9 cellular contexts compared by ENCODE assay signal in the genomic region with DNA sequence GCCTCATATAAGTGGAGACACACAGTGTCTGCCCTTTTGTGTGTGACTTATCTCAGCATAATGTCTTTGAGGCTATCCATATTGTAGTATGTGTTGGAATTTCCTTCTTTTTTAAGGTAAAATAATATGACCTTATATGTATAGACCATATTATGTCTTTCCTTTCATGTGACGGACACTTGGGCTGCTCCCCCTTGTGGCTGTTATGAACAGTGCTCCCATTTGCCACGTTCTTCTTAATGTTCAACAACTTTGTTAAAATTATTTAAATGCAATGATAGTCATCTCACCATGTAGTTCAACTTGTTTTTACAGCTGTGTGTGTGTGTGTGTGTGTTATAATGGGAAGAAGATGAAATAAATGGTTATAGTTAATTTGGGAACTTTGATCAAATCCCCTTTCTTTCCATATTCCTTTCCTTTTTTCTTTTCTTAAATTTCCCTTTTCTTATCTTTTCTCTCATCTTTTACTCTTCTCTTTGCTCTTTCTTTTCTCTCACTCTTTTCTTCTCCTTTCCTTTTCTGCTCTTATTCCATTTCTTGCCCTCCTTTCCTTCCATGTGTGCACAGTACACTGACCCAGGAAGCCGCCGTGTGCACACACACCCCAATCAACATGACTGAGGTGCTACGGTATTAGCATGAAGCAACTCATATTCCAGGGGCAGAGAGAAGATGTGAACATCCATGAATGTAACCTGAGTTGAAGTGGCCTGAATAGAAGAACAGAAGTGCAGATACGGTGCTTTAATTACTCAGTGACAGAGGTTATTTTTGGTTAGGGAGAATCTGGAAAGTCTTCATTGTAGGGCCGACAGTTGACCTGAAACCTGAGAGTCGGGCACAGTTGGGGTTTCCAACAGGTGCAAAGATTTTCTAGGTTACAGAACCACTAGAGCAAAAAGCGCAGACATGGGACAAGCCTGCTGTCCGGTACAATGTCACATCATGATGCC.
DNase-seq lines count a peak whose midpoint lies in the region; ATAC-seq and TF ChIP-seq lines count a peak whose summit lies in the region.
"Had no signal": no experiment of that assay in that cellular context is flagged by ENCODE, and none has a peak within 500 bp of the region (broad histone marks: within the 10 kb centered on the region; RNA-seq: fewer than 3 reads in every experiment).

No MANE protein-coding gene starts in this region.

- in situ Hi-C loops in KBM-7 (cut with MboI; ENCODE audit: low pct_unique_long_range_greater_than_20kb, low sequenced_read_pairs), result no loop called here

- H3K9me3 Mint-ChIP-seq in chondrocyte (ENCODE audit: low read depth), result no peaks in the 10 kb centered on the region
- no peaks in the 10 kb centered on the region for H3K9me3 Mint-ChIP-seq in stimulated activated effector memory CD8-positive, alpha-beta T cell treated with anti-CD3 and anti-CD28 coated beads, Interleukin-12 subunit alpha, Interleukin-12 subunit beta, amount 100 ng/mL, for 72 hours
- H3K9me3 Mint-ChIP-seq: dendritic cell treated with granulocyte-macrophage colony-stimulating factor and Interleukin-4, amounts not matched to agents 40 ng/mL and 50 ng/mL, for 4 days had no signal

- ATAC-seq in T-helper 17 cell, result peak; percentile 69
- ATAC-seq in stimulated activated effector memory CD8-positive, alpha-beta T cell treated with anti-CD3 and anti-CD28 coated beads, Interleukin-12 subunit alpha, Interleukin-12 subunit beta, amount 100 ng/mL, for 72 hours, result peak; percentile 49

- H3K27ac Mint-ChIP-seq in T-helper 17 cell (no peak overlapping the region), chondrocyte (ENCODE audit: unreplicated experiment) (no peak overlapping the region)
- no peak overlapping the region for H3K27ac Mint-ChIP-seq in stimulated activated effector memory CD8-positive, alpha-beta T cell treated with anti-CD3 and anti-CD28 coated beads, Interleukin-12 subunit alpha, Interleukin-12 subunit beta, amount 100 ng/mL, for 72 hours
- H3K27ac Mint-ChIP-seq: dendritic cell treated with granulocyte-macrophage colony-stimulating factor and Interleukin-4, amounts not matched to agents 40 ng/mL and 50 ng/mL, for 4 days had no signal

- H3K4me1 Mint-ChIP-seq in T-helper 17 cell (peaks cover 5% of the 10 kb centered on the region), chondrocyte (ENCODE audit: low read depth) (no peaks in the 10 kb centered on the region)
- no peaks in the 10 kb centered on the region for H3K4me1 Mint-ChIP-seq in stimulated activated effector memory CD8-positive, alpha-beta T cell treated with anti-CD3 and anti-CD28 coated beads, Interleukin-12 subunit alpha, Interleukin-12 subunit beta, amount 100 ng/mL, for 72 hours

- H3K36me3 Mint-ChIP-seq in T-helper 17 cell (ENCODE audit: low read depth), result no peaks in the 10 kb centered on the region
- H3K36me3 Mint-ChIP-seq in chondrocyte (ENCODE audit: low read depth), result no peaks in the 10 kb centered on the region
- H3K36me3 Mint-ChIP-seq in stimulated activated effector memory CD8-positive, alpha-beta T cell treated with anti-CD3 and anti-CD28 coated beads, Interleukin-12 subunit alpha, Interleukin-12 subunit beta, amount 100 ng/mL, for 72 hours, result no peaks in the 10 kb centered on the region

- TF ChIP-seq CTCF in chondrocyte (IDR thresholded peaks at IDR 0.05), result peak; percentile 91

- DNase-seq in NCI-H2171 treated with DMSO at 0.1 percent for 48 hours (lab: John Stamatoyannopoulos, UW), result peak; percentile 74
- no peak for DNase-seq in NCI-H2171 (lab: John Stamatoyannopoulos, UW)
- peak; percentile 35 for DNase-seq in KBM-7
- peak in 1 of 3 donors; percentile 27 for DNase-seq in T-helper 17 cell
- no peak for DNase-seq in chondrocyte (ENCODE audit: low spot score)
- peak; percentile 66 to 67 for DNase-seq in lung microvascular endothelial cell (ENCODE audit: low read depth in 2 of 2)
- DNase-seq in stimulated activated effector memory CD8-positive, alpha-beta T cell treated with anti-CD3 and anti-CD28 coated beads, Interleukin-12 subunit alpha, Interleukin-12 subunit beta, amount 100 ng/mL, for 72 hours (ENCODE audit: low spot score in 2 of 2), result peak in 1 of 2 donors; percentile 46
- no peak for DNase-seq in cerebellum (ENCODE audit: low spot score)

- H3K4me3 Mint-ChIP-seq in T-helper 17 cell (no peak overlapping the region), chondrocyte (ENCODE audit: unreplicated experiment) (no peak overlapping the region)
- no peak overlapping the region for H3K4me3 Mint-ChIP-seq in stimulated activated effector memory CD8-positive, alpha-beta T cell treated with anti-CD3 and anti-CD28 coated beads, Interleukin-12 subunit alpha, Interleukin-12 subunit beta, amount 100 ng/mL, for 72 hours
- H3K4me3 Mint-ChIP-seq: dendritic cell treated with granulocyte-macrophage colony-stimulating factor and Interleukin-4, amounts not matched to agents 40 ng/mL and 50 ng/mL, for 4 days had no signal

- no peaks in the 10 kb centered on the region for H3K9me3 ChIP-seq in T-helper 17 cell (ENCODE audit: control insufficient read depth, low read length, poor library complexity, severe bottlenecking)

- H3K27me3 Mint-ChIP-seq in T-helper 17 cell (peaks cover 54% of the 10 kb centered on the region), chondrocyte (ENCODE audit: low read depth) (no peaks in the 10 kb centered on the region)

Comparison
In these comparisons a context has a peak if more than half of its experiments do, and no peak if none do; other contexts are left out.
1. DNase-seq: peak in NCI-H2171 treated with DMSO at 0.1 percent for 48 hours (single experiment), KBM-7 (single experiment) and lung microvascular endothelial cell (2 of 2); none in NCI-H2171 (single experiment), chondrocyte (single experiment) and cerebellum (single experiment).